ENCODE assay signal across 23 cellular contexts in genomic region chr6:152292595-152292994, GRCh38.
"Had no signal": no experiment of that assay in that cellular context is flagged by ENCODE, and none has a peak within 500 bp of the region (broad histone marks: within the 10 kb centered on the region; RNA-seq: fewer than 3 reads in every experiment).

No MANE protein-coding gene starts in this region.

- H3K27me3 ChIP-seq: dorsolateral prefrontal cortex, hepatocyte, neural progenitor cell, thyroid gland, vagina had no signal

- H3K36me3 ChIP-seq: neural progenitor cell had no signal

- H3K27ac Mint-ChIP-seq: nephron, neural progenitor cell had no signal

- H3K9me3 ChIP-seq: thyroid gland, vagina had no signal

- H3K9me3 Mint-ChIP-seq: naive thymus-derived CD4-positive, alpha-beta T cell; nephron; neural progenitor cell; stimulated activated naive CD8-positive, alpha-beta T cell treated with anti-CD3 and anti-CD28 coated beads, Interleukin-15, amount 100 ng/mL, for 72 hours had no signal

- H3K4me1 ChIP-seq: neural progenitor cell, parathyroid adenoma, vagina had no signal

- H3K27ac ChIP-seq: hepatocyte, neural progenitor cell, parathyroid adenoma, vagina had no signal

- H3K4me3 Mint-ChIP-seq: naive thymus-derived CD4-positive, alpha-beta T cell; nephron; neural progenitor cell; stimulated activated naive CD8-positive, alpha-beta T cell treated with anti-CD3 and anti-CD28 coated beads, Interleukin-15, amount 100 ng/mL, for 72 hours had no signal

- DNase-seq: dorsolateral prefrontal cortex; effector CD4-positive, alpha-beta T cell; mesendoderm; midbrain; naive thymus-derived CD4-positive, alpha-beta T cell; stimulated activated CD4-positive, alpha-beta T cell treated with anti-CD3 and anti-CD28 coated beads, Interleukin-12 subunit alpha, Interleukin-12 subunit beta, amount 100 ng/mL, for 4 hours; stimulated activated CD4-positive, alpha-beta T cell treated with anti-CD3 and anti-CD28 coated beads, Interleukin-1b, Interleukin-23, amount 100 ng/mL, for 48 hours; stimulated activated CD4-positive, alpha-beta T cell treated with anti-CD3 and anti-CD28 coated beads, Interleukin-4, amount 100 ng/mL, for 1 hour; stimulated activated CD8-positive, alpha-beta memory T cell treated with anti-CD3 and anti-CD28 coated beads, Interleukin-4, amount 100 ng/mL, for 48 hours; stimulated activated naive CD4-positive, alpha-beta T cell; stimulated activated naive CD8-positive, alpha-beta T cell treated with anti-CD3 and anti-CD28 coated beads, Interleukin-15, amount 100 ng/mL, for 72 hours; thyroid gland; trophoblast cell had no signal

- FAIRE-seq: colon, frontal cortex had no signal

- H3K4me3 ChIP-seq: dorsolateral prefrontal cortex, hepatocyte, neural progenitor cell, smooth muscle cell, thyroid gland, vagina had no signal

- ATAC-seq: naive thymus-derived CD4-positive, alpha-beta T cell; sciatic nerve; stimulated activated naive CD8-positive, alpha-beta T cell treated with anti-CD3 and anti-CD28 coated beads, Interleukin-15, amount 100 ng/mL, for 72 hours had no signal

- H3K27me3 Mint-ChIP-seq: naive thymus-derived CD4-positive, alpha-beta T cell; progenitor cell of endocrine pancreas; stimulated activated naive CD8-positive, alpha-beta T cell treated with anti-CD3 and anti-CD28 coated beads, Interleukin-15, amount 100 ng/mL, for 72 hours had no signal
